8 cellular contexts compared by ENCODE assay signal in the genomic region with DNA sequence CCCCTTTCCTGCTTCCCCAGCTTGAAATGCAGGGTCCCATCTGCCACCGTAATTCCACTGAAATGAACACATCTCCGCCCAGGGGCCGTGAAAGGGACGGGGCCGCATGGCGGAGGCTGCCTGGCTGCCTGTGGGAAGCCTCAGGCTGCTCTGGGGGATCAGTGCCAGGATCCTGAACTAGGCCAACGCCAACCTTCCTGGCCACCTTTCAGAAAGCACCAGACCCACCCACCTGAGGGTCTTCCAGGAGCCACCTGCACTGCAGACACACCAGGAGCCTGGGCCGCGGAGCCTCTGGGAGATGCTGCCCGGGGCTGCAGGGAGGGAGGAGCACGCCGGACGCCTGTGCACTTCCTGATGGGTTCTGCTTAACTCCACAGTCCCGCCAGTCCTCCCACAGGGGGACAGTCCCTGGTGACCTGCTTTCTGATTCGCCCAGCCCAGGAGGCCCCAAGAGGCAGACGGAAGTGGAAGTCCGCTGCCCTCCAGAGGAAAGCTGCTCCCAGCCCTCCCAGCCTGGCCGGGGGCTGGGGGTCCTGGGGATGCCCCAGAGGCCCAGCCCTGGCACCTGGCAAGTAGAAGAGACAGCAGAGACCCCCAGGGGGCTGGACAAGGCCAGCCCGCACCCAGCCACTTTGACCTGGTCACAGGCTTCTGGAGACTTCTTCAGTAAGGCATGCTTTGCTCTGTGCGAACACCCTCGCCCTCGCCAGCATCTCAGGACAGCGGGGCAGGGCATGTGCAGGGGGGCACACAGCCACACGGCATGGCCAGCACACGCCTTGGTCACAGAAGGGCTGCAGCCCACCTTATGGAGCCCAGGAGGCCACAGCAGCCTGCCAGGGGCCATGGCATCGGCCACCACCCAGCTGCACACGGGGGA. TPM values are rescaled to one million over a fixed set of nuclear protein-coding genes. Genes with fewer than 3 reads are reported as not detected.
DNase-seq lines count a peak whose midpoint lies in the region; ATAC-seq, FAIRE-seq and TF ChIP-seq lines count a peak whose summit lies in the region.

Gene CARD9 (minus strand): TSS at position 370 of the 883 bp plus-strand sequence. CDS start 1,591 bp downstream, outside the sequence.

- H2AFZ ChIP-seq in IMR-90 (replicated peaks; ENCODE audit: low read length, poor library complexity), result peak within 1 kb of the TSS; percentile 90

- H2AK9ac ChIP-seq in IMR-90 (replicated peaks; ENCODE audit: low read depth, low read length, poor library complexity), result peak within 1 kb of the TSS; percentile 90

- H3K27me3 Mint-ChIP-seq in MCF 10A (ENCODE audit: insufficient read depth, unreplicated experiment), result no peaks in the 10 kb centered on the region

- H3K23ac ChIP-seq in IMR-90 (ENCODE audit: low read depth, low read length), result peak within 1 kb of the TSS; percentile 51; the same call in 1 of the 2 replicates

- no peaks in the 10 kb centered on the region for H4K20me1 ChIP-seq in IMR-90 (ENCODE audit: insufficient read depth, low read length)

- dilution Hi-C loops in IMR-90 (cut with HindIII; ENCODE audit: low sequenced_read_pairs, unreplicated experiment), result no loop called here

- no peaks in the 10 kb centered on the region; a peak in 1 of 4 replicates for H3K79me1 ChIP-seq in IMR-90 (ENCODE audit: low read depth in 1 of 2, low read length in 2 of 2)

- no peak for TF ChIP-seq CTCF in IMR-90 (conservative IDR thresholded peaks at IDR 0.05; ENCODE audit: low read depth, low read length)
- TF ChIP-seq CTCF in MCF 10A (IDR thresholded peaks at IDR 0.05; ENCODE audit: unreplicated experiment), result no peak
- no peak for TF ChIP-seq CTCF in mucosa of descending colon (IDR thresholded peaks at IDR 0.05)

- H2BK5ac ChIP-seq in IMR-90 (ENCODE audit: low read depth, low read length, poor library complexity, severe bottlenecking), result peak within 1 kb of the TSS; percentile 6

- no peak for TF ChIP-seq POLR2A in IMR-90 (IDR thresholded peaks at IDR 0.05; ENCODE audit: low read depth, low read length)

- CTCF ChIA-PET in IMR-90 (lab: Yijun Ruan, JAX) (interaction anchor here (1.5 kb wide), 2 partner anchors 10 to 12 kb away, joined by 3 to 8 read pairs; partner anchors contain the start of gene DNLZ), MCF 10A (lab: Yijun Ruan, JAX) (interaction anchor here (0.5 to 1.4 kb wide), 2 partner anchors 10 to 563 kb away, joined by 3 to 8 read pairs; partner anchors contain the start of gene DNLZ)

- H3K14ac ChIP-seq in IMR-90 (replicated peaks; ENCODE audit: low read depth, low read length), result peak within 1 kb of the TSS; percentile 53

- H4K8ac ChIP-seq in IMR-90 (ENCODE audit: low read depth in 2 of 2, low read length in 2 of 2), result peak within 1 kb of the TSS; percentile 97 to 99

- in situ Hi-C loops in IMR-90 (cut with MboI; ENCODE audit: low sequenced_read_pairs), result no loop called here

- H3K27ac ChIP-seq in IMR-90 (ENCODE audit: insufficient read depth, low read length) (peak within 1 kb of the TSS; percentile 48), small intestine (ENCODE audit: low read depth in 1 of 2, low read length in 1 of 2) (no peak within 1 kb of the TSS)

- WGBS in IMR-90 (ENCODE audit: extremely low coverage in 2 of 2, insufficient read length in 1 of 2), 2 experiments, result 82% methylated on average over 19 of the region's 27 CpGs; no CpG with 5 or more reads in 1 of the 2 experiments
- 58 to 70% (median 67%) methylated on average over 23 to 27 of the region's 27 CpGs for WGBS in small intestine, 3 donors

- peak within 1 kb of the TSS; percentile 81 for H4K91ac ChIP-seq in IMR-90 (ENCODE audit: insufficient read depth, low read depth, low read length)

- ATAC-seq in IMR-90 (ENCODE audit: low read depth) (no peak), mucosa of descending colon (peak; percentile 42), HG03095 (IDR thresholded peaks at IDR 0.05; ENCODE audit: unreplicated experiment) (no peak), HG03571 (IDR thresholded peaks at IDR 0.05; ENCODE audit: unreplicated experiment) (no peak)

- peak within 1 kb of the TSS; percentile 98 for H3K4ac ChIP-seq in IMR-90 (ENCODE audit: low read depth, low read length)

- BruUV-seq in IMR-90 (replicated peaks; lab: Mats Ljungman, UMichigan), result no TSS peak
- no TSS peak for BruUV-seq in MCF 10A (replicated peaks; lab: Mats Ljungman, UMichigan)

- H4K5ac ChIP-seq in IMR-90 (ENCODE audit: low read depth, low read length), result peak within 1 kb of the TSS; percentile 24

- no peak for TF ChIP-seq RAD21 in IMR-90 (IDR thresholded peaks at IDR 0.05; ENCODE audit: low read length)

- peak within 1 kb of the TSS; percentile 6; the same call in 1 of the 2 replicates for H3K18ac ChIP-seq in IMR-90 (ENCODE audit: low read depth, low read length)

- peak; percentile 26 for DNase-seq in AG20443 (ENCODE audit: low spot score)
- DNase-seq in IMR-90, result no peak
- DNase-seq in MCF 10A (ENCODE audit: unreplicated experiment), result no peak
- peak in 1 of 3 donors; percentile 35 for DNase-seq in mucosa of descending colon
- DNase-seq in small intestine, result no peak
- no peak for DNase-seq in NCI-H2107 (lab: John Stamatoyannopoulos, UW)

- intact Hi-C loops in IMR-90 (cut with micrococcal nuclease), result no loop called here
- intact Hi-C loops in MCF 10A (cut with micrococcal nuclease), result no loop called here
- intact Hi-C loops in mucosa of descending colon (cut with DNase I, micrococcal nuclease), result no loop called here

- H3K27me3 ChIP-seq in IMR-90 (ENCODE audit: control insufficient read depth, insufficient read depth, low read length) (no peaks in the 10 kb centered on the region), small intestine (ENCODE audit: control insufficient read depth in 2 of 2, insufficient read depth in 2 of 2, low read length in 2 of 2) (no peaks in the 10 kb centered on the region)

- H3K4me1 ChIP-seq in IMR-90 (ENCODE audit: control insufficient read depth, insufficient read depth, low read length) (peaks cover 15% of the 10 kb centered on the region), mucosa of descending colon (ENCODE audit: low read depth) (no peaks in the 10 kb centered on the region), small intestine (ENCODE audit: control insufficient read depth in 2 of 2, insufficient read depth in 1 of 2, low read depth in 1 of 2, low read length in 1 of 2) (peaks cover 0 to 2% of the 10 kb centered on the region in 2 donors)

- H3K27ac Mint-ChIP-seq in MCF 10A (ENCODE audit: low read depth, unreplicated experiment), result peak within 1 kb of the TSS; percentile 22

- peak within 1 kb of the TSS; percentile 90 for H2BK120ac ChIP-seq in IMR-90 (ENCODE audit: low read depth, low read length)

- peak within 1 kb of the TSS; percentile 44; the same call in 1 of the 3 replicates for H2BK15ac ChIP-seq in IMR-90 (ENCODE audit: low read depth, low read length)

- H3K36me3 ChIP-seq in IMR-90 (ENCODE audit: control insufficient read depth, insufficient read depth, low read length) (peaks cover 4% of the 10 kb centered on the region), mucosa of descending colon (ENCODE audit: low read depth) (no peaks in the 10 kb centered on the region), small intestine (ENCODE audit: control insufficient read depth in 2 of 2, insufficient read depth in 2 of 2, low read length in 2 of 2) (no peaks in the 10 kb centered on the region)

- H3K9me3 ChIP-seq in IMR-90 (ENCODE audit: control insufficient read depth, insufficient read depth, low read length), result no peaks in the 10 kb centered on the region
- H3K9me3 ChIP-seq in mucosa of descending colon, result no peaks in the 10 kb centered on the region
- no peaks in the 10 kb centered on the region for H3K9me3 ChIP-seq in small intestine (ENCODE audit: control insufficient read depth, low read depth)

- H3K9ac ChIP-seq in IMR-90 (ENCODE audit: low read depth, low read length), result peak within 1 kb of the TSS; percentile 26

- H3K36me3 Mint-ChIP-seq in MCF 10A (ENCODE audit: insufficient read depth, unreplicated experiment), result peaks cover 4% of the 10 kb centered on the region

- no peak for FAIRE-seq in small intestine (lab: Jason Lieb, UNC)

- POLR2A ChIA-PET in IMR-90 (lab: Charles Lee; ENCODE audit: unreplicated experiment) (no interaction called here), MCF 10A (lab: Yijun Ruan, JAX) (interaction anchor here (0.6 to 1.7 kb wide), 4 partner anchors 7 to 48 kb away, joined by 3 to 4 read pairs (median 4); partner anchors contain the start of gene DNLZ)

- peaks cover 9% of the 10 kb centered on the region for H3K9me1 ChIP-seq in IMR-90 (ENCODE audit: insufficient read depth, low read length)

- H2BK20ac ChIP-seq in IMR-90 (ENCODE audit: low read depth, low read length), result no peak within 1 kb of the TSS

- no peaks in the 10 kb centered on the region for H3K9me3 Mint-ChIP-seq in MCF 10A (ENCODE audit: unreplicated experiment)

- no peak within 1 kb of the TSS; the same call in 1 of the 2 replicates for H3K56ac ChIP-seq in IMR-90 (ENCODE audit: extremely low read depth, insufficient read depth, low read length)

- no peak within 1 kb of the TSS for H3K4me3 Mint-ChIP-seq in MCF 10A (ENCODE audit: unreplicated experiment)

- no peak within 1 kb of the TSS for H3K4me3 ChIP-seq in IMR-90 (ENCODE audit: insufficient read depth, low read depth, low read length)
- H3K4me3 ChIP-seq in mucosa of descending colon, result no peak within 1 kb of the TSS
- no peak within 1 kb of the TSS for H3K4me3 ChIP-seq in small intestine (ENCODE audit: low read depth in 1 of 2, low read length in 2 of 2)

- no peaks in the 10 kb centered on the region for H3K4me1 Mint-ChIP-seq in MCF 10A (ENCODE audit: insufficient read depth, unreplicated experiment)

- H2AK5ac ChIP-seq in IMR-90 (ENCODE audit: low read depth, low read length), result peak within 1 kb of the TSS; percentile 81

- H3K4me2 ChIP-seq in IMR-90 (ENCODE audit: low read depth, low read length), result no peak within 1 kb of the TSS

TF ChIP-seq in IMR-90, 13 proteins besides CTCF, POLR2A, EP300 and RAD21 (continues in another document):
- TF ChIP-seq MXI1 (IDR thresholded peaks at IDR 0.05; ENCODE audit: borderline replicate concordance, low read depth, low read length) (no peak), BHLHE40 (IDR thresholded peaks at IDR 0.05; ENCODE audit: low read depth, low read length) (no peak), SMC3 (IDR thresholded peaks at IDR 0.05; ENCODE audit: low read depth, low read length) (no peak), CEBPB (IDR thresholded peaks at IDR 0.05; ENCODE audit: low read depth, low read length) (no peak), MAZ (IDR thresholded peaks at IDR 0.05; ENCODE audit: borderline replicate concordance, low read depth, low read length) (no peak)

RNA-seq across cellular contexts. Expression of gene CARD9, which starts in this region (rescaled TPM):
- total RNA-seq in IMR-90 (2012; rRNA removed) (0.36 and 1.1 TPM in 2 replicates), MCF 10A (2022) (0.33 and 0.69 TPM in 2 replicates), mucosa of descending colon (1 to 10 TPM; 2.2 to 2.4 (median 2.2) TPM)
- polyA plus RNA-seq in IMR-90 (2012; rRNA removed) (1.5 and 1.9 TPM in 2 replicates), small intestine (1 to 10 TPM; 1.8 to 3.8 (median 2.0) TPM)
- polyA plus RNA-seq in IMR-90 (2012; cell fraction: cytosol; rRNA removed), result 0.47 and 1.0 TPM in 2 replicates
- 9.8 and 17.9 TPM in 2 replicates for polyA plus RNA-seq in IMR-90 (2012; cell fraction: nucleus; rRNA removed; ENCODE audit: low replicate concordance)
